8 cellular contexts compared by ENCODE assay signal in the genomic region with DNA sequence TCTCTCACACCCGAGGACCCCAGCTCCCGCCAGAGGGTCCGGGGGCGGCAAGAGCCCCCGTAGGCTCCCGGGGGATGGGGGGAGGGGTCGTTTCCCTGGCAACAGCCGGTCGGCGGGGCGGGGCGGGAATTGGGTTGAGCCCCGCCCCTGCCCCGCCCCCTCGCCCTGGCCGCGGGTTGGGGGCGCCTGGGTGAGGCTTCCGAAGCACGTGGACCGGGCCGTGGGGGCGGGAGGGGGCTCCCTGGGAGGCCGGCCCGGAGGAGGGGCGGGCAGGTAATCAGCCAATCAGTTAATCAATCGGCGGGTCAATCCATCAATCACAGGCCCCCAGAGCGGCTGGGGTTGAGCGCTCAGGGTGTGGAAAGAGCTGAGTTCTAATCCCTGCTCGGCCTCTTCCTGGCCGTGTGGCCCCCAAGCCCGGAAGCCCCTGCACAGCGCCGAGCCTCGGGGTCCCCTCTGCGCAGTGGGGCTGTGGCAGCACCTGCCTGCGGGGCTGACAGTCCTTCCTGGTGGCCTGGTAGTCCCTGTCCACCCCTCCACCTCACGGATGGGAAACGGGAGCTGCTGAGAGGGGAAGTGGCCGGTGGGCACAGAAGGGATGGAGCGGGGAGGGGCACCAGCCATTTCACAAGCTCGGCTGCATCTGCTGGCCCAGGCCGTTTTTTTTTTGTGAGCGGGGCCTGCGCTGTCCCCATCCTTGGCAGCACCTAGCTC.
A peak's percentile ranks its signal among the peaks of the same experiment; 100 is the strongest.
DNase-seq lines count a peak whose midpoint lies in the region; ATAC-seq, FAIRE-seq and TF ChIP-seq lines count a peak whose summit lies in the region.

No MANE protein-coding gene starts in this region.

- no peak for TF ChIP-seq EP300 in K562 (IDR thresholded peaks at IDR 0.05; ENCODE audit: low read length)

- no peaks in the 10 kb centered on the region for H3K27me3 Mint-ChIP-seq in activated T-helper 17 cell treated with anti-CD3 and anti-CD28 coated beads, Interleukin-2, amount 50 U/mL, for 72 hours
- peaks cover 13% of the 10 kb centered on the region for H3K27me3 Mint-ChIP-seq in T-helper 2 cell treated with Interferon-gamma antibody and Interleukin-4, amounts not matched to agents 5 μg/mL and 100 μg/mL, for 36 hours (ENCODE audit: low read depth)

- in situ Hi-C loops in K562 (cut with MboI): no loop called here

- H3K27ac Mint-ChIP-seq in activated T-helper 17 cell treated with anti-CD3 and anti-CD28 coated beads, Interleukin-2, amount 50 U/mL, for 72 hours: no peak overlapping the region
- no peak overlapping the region for H3K27ac Mint-ChIP-seq in T-helper 2 cell treated with Interferon-gamma antibody and Interleukin-4, amounts not matched to agents 5 μg/mL and 100 μg/mL, for 36 hours

- TF ChIP-seq CTCF in K562 (IDR thresholded peaks at IDR 0.05 in 2 of 3, conservative IDR thresholded peaks at IDR 0.05 in 1 of 3; ENCODE audit: insufficient read depth in 2 of 3, low read depth in 1 of 3, low read length in 3 of 3) (no peak), keratinocyte (optimal IDR thresholded peaks at IDR 0.05 in 1 of 3, IDR thresholded peaks at IDR 0.05 in 1 of 3, conservative IDR thresholded peaks at IDR 0.05 in 1 of 3; ENCODE audit: extremely low read depth in 1 of 3, insufficient read depth in 2 of 3, low read length in 3 of 3) (no peak)

- H3K36me3 Mint-ChIP-seq in activated T-helper 17 cell treated with anti-CD3 and anti-CD28 coated beads, Interleukin-2, amount 50 U/mL, for 72 hours (ENCODE audit: low read depth): no peaks in the 10 kb centered on the region
- no peaks in the 10 kb centered on the region for H3K36me3 Mint-ChIP-seq in T-helper 2 cell treated with Interferon-gamma antibody and Interleukin-4, amounts not matched to agents 5 μg/mL and 100 μg/mL, for 36 hours (ENCODE audit: low read depth)

- no peak for TF ChIP-seq RAD21 in K562 (CRISPR knock-in tag; conservative IDR thresholded peaks at IDR 0.05 in 1 of 2, IDR thresholded peaks at IDR 0.05 in 1 of 2)

- H3K9me3 ChIP-seq in K562 (replicated peaks; ENCODE audit: control insufficient read depth, insufficient read depth, low read depth, low read length): no peaks in the 10 kb centered on the region
- peaks cover 2% of the 10 kb centered on the region for H3K9me3 ChIP-seq in keratinocyte (ENCODE audit: control insufficient read depth, low read depth, low read length)

- dilution Hi-C loops in keratinocyte (cut with MboI; ENCODE audit: extremely low pct_ligation_motif_present, low sequenced_read_pairs): no loop called here

- no TSS peak for BruUV-seq in K562 (replicated peaks; lab: Mats Ljungman, UMichigan)

- H4K20me1 ChIP-seq in K562 (replicated peaks; ENCODE audit: control insufficient read depth, insufficient read depth, low read length) (no peaks in the 10 kb centered on the region; the same call in 1 of the 2 replicates), keratinocyte (ENCODE audit: control insufficient read depth, extremely low read depth, insufficient read depth, low read length) (no peaks in the 10 kb centered on the region)

- FAIRE-seq in K562 (lab: Jason Lieb, UNC) (no peak), keratinocyte (lab: Jason Lieb, UNC) (no peak)

- H3K4me3 ChIP-seq in K562 (peak overlapping the region; percentile 37), keratinocyte (ENCODE audit: control insufficient read depth in 2 of 3, extremely low read depth in 1 of 3, insufficient read depth in 2 of 3, low read depth in 1 of 3, low read length in 3 of 3) (peak overlapping the region; percentile 9 to 51 (median 38))

- H3K27ac ChIP-seq in K562 (ENCODE audit: extremely low read depth, low read depth, low read length) (no peak overlapping the region), keratinocyte (ENCODE audit: control insufficient read depth, insufficient read depth, low read length) (no peak overlapping the region), temporal lobe (ENCODE audit: low read depth, low read length) (peak overlapping the region; percentile 50)

- DNase-seq in NCI-H1694 treated with DMSO at 0.1 percent for 48 hours (lab: John Stamatoyannopoulos, UW) (peak; percentile 9), NCI-H1694 (lab: John Stamatoyannopoulos, UW) (no peak), K562 (ENCODE audit: extremely low read depth in 1 of 4, low spot score in 3 of 4) (peak in 3 of 4 experiments; percentile 66 to 82 (median 79)), keratinocyte (ENCODE audit: low read depth, low spot score) (no peak)
- DNase-seq in T-helper 2 cell treated with Interferon-gamma antibody and Interleukin-4, amounts not matched to agents 5 μg/mL and 100 μg/mL, for 36 hours (ENCODE audit: low spot score): no peak

- H3K79me2 ChIP-seq in K562 (ENCODE audit: control insufficient read depth, insufficient read depth, low read length) (no peaks in the 10 kb centered on the region), keratinocyte (ENCODE audit: control insufficient read depth, insufficient read depth, low read length) (no peaks in the 10 kb centered on the region)

- peaks cover 4 to 21% of the 10 kb centered on the region in 2 experiments; a peak in 3 of 5 replicates for H3K27me3 ChIP-seq in K562 (ENCODE audit: control insufficient read depth in 2 of 2, insufficient read depth in 2 of 2, low read length in 2 of 2)
- no peaks in the 10 kb centered on the region for H3K27me3 ChIP-seq in keratinocyte (ENCODE audit: control insufficient read depth, extremely low read depth, insufficient read depth, low read length)

- H3K9me3 Mint-ChIP-seq in activated T-helper 17 cell treated with anti-CD3 and anti-CD28 coated beads, Interleukin-2, amount 50 U/mL, for 72 hours: no peaks in the 10 kb centered on the region
- peaks cover 5% of the 10 kb centered on the region for H3K9me3 Mint-ChIP-seq in T-helper 2 cell treated with Interferon-gamma antibody and Interleukin-4, amounts not matched to agents 5 μg/mL and 100 μg/mL, for 36 hours

- intact Hi-C loops in K562 (cut with micrococcal nuclease): no loop called here

- no peak for TF ChIP-seq POLR2A in K562 (conservative IDR thresholded peaks at IDR 0.05)

- H3K36me3 ChIP-seq in K562 (ENCODE audit: control insufficient read depth, insufficient read depth, low read length) (no peaks in the 10 kb centered on the region), keratinocyte (ENCODE audit: control insufficient read depth in 2 of 2, extremely low read depth in 1 of 2, insufficient read depth in 2 of 2, low read length in 2 of 2) (no peaks in the 10 kb centered on the region)

- no peak overlapping the region for H3K4me3 Mint-ChIP-seq in activated T-helper 17 cell treated with anti-CD3 and anti-CD28 coated beads, Interleukin-2, amount 50 U/mL, for 72 hours
- H3K4me3 Mint-ChIP-seq in T-helper 2 cell treated with Interferon-gamma antibody and Interleukin-4, amounts not matched to agents 5 μg/mL and 100 μg/mL, for 36 hours: no peak overlapping the region

- H3K9ac ChIP-seq in K562 (ENCODE audit: insufficient read depth in 1 of 2, low read depth in 2 of 2, low read length in 2 of 2) (peak overlapping the region in 1 of 2 experiments; percentile 49; a peak in 1 of 4 replicates), keratinocyte (ENCODE audit: control insufficient read depth, extremely low read depth, insufficient read depth, low read length) (no peak overlapping the region)

- peak overlapping the region; percentile 38; the same call in 1 of the 2 replicates for H3K4me2 ChIP-seq in K562 (ENCODE audit: insufficient read depth, low read length)
- peak overlapping the region; percentile 60 for H3K4me2 ChIP-seq in keratinocyte (ENCODE audit: control insufficient read depth, extremely low read depth, insufficient read depth, low read depth, low read length)

- POLR2A ChIA-PET in K562 (lab: Yijun Ruan, JAX): no interaction called here

- 48% methylated on average over 17 of the region's 46 CpGs for WGBS in K562 (ENCODE audit: insufficient coverage, low coverage, missing lambda C conversion rate)

- H3K4me1 ChIP-seq in K562 (replicated peaks in 1 of 2; ENCODE audit: control insufficient read depth in 2 of 2, insufficient read depth in 2 of 2, low read length in 2 of 2): peaks cover 6 to 24% of the 10 kb centered on the region in 2 experiments; a peak in 3 of 5 replicates
- H3K4me1 ChIP-seq in keratinocyte (ENCODE audit: control insufficient read depth, extremely low read depth, insufficient read depth, low read length): no peaks in the 10 kb centered on the region

- H3K4me1 Mint-ChIP-seq in activated T-helper 17 cell treated with anti-CD3 and anti-CD28 coated beads, Interleukin-2, amount 50 U/mL, for 72 hours: no peaks in the 10 kb centered on the region
- peaks cover 3% of the 10 kb centered on the region for H3K4me1 Mint-ChIP-seq in T-helper 2 cell treated with Interferon-gamma antibody and Interleukin-4, amounts not matched to agents 5 μg/mL and 100 μg/mL, for 36 hours (ENCODE audit: low read depth)

- H2AFZ ChIP-seq in K562 (ENCODE audit: low read depth, low read length) (peak overlapping the region; percentile 81), keratinocyte (ENCODE audit: control insufficient read depth, low read length) (no peak overlapping the region)

- ATAC-seq in K562: peak; percentile 60
- no peak for ATAC-seq in activated T-helper 17 cell treated with anti-CD3 and anti-CD28 coated beads, Interleukin-2, amount 50 U/mL, for 72 hours (replicated peaks)
- no peak for ATAC-seq in GM19351 (IDR thresholded peaks at IDR 0.05; ENCODE audit: unreplicated experiment)

- H3K9me1 ChIP-seq in K562 (ENCODE audit: control insufficient read depth, insufficient read depth, low read length) (no peaks in the 10 kb centered on the region), keratinocyte (ENCODE audit: control insufficient read depth, extremely low read depth, insufficient read depth, low read length) (no peaks in the 10 kb centered on the region)

- CTCF ChIA-PET in K562 (lab: Yijun Ruan, JAX; ENCODE audit: low intra/inter-chr PET ratio): interaction anchor here (1.2 kb wide), 1 partner anchor 177 kb away, joined by 3 read pairs; no protein-coding TSS in a partner anchor

TF ChIP-seq in K562, 482 proteins besides CTCF, POLR2A, EP300 and RAD21 (continues in another document):
- peak; percentile 71 for TF ChIP-seq VEZF1 (CRISPR knock-in tag; IDR thresholded peaks at IDR 0.05)
- TF ChIP-seq EHMT2 (IDR thresholded peaks at IDR 0.05): no peak
- peak; percentile 12 for TF ChIP-seq MEIS2 (IDR thresholded peaks at IDR 0.05; ENCODE audit: partially characterized antibody)

Comparison
In these comparisons a context has a peak if more than half of its experiments do, and no peak if none do; other contexts are left out.
1. DNase-seq: peak in NCI-H1694 treated with DMSO at 0.1 percent for 48 hours (single experiment) and K562 (3 of 4); none in NCI-H1694 (single experiment), keratinocyte (single experiment) and T-helper 2 cell treated with Interferon-gamma antibody and Interleukin-4, amounts not matched to agents 5 μg/mL and 100 μg/mL, for 36 hours (single experiment).